In genomic region chr16:4425378-4426020, GRCh38 we compare ENCODE assay signal across 8 cellular contexts.
A peak's percentile ranks its signal among the peaks of the same experiment; 100 is the strongest.
DNase-seq lines count a peak whose midpoint lies in the region; ATAC-seq and TF ChIP-seq lines count a peak whose summit lies in the region.

DNAJA3 (plus strand) TSS chr16:4425868; CDS start chr16:4425882, 14 bp downstream.

- ATAC-seq in GM21528 (IDR thresholded peaks at IDR 0.05; ENCODE audit: low FRiP score, unreplicated experiment), result peak; percentile 85

- H3K36me3 ChIP-seq in OCI-LY3 (replicated peaks; ENCODE audit: low read depth, low read length), result peaks cover 6% of the 10 kb centered on the region

- H3K27ac ChIP-seq in OCI-LY3 (ENCODE audit: low read length), result peak within 1 kb of the TSS; percentile 92

- DNase-seq in DMS 273 treated with DMSO at 0.1 percent for 48 hours (lab: John Stamatoyannopoulos, UW) (peak; percentile 91), HuH-7.5 (ENCODE audit: low spot score) (peak; percentile 91), epidermal melanocyte (ENCODE audit: insufficient read length, low spot score) (peak; percentile 96), midbrain (lab: John Stamatoyannopoulos, UW) (peak; percentile 96)
- DNase-seq in activated CD8-positive, alpha-beta memory T cell treated with anti-CD3 and anti-CD28 coated beads, Interleukin-2, amount 50 U/mL, for 48 hours, result peak; percentile 96
- DNase-seq in stimulated activated CD8-positive, alpha-beta memory T cell treated with anti-CD3 and anti-CD28 coated beads, Interleukin-15, amount 100 ng/mL, for 48 hours (ENCODE audit: low read depth in 2 of 2), result peak; percentile 89 to 91

- no peak for TF ChIP-seq CTCF in OCI-LY3 (IDR thresholded peaks at IDR 0.05; ENCODE audit: low read depth, low read length)

- peaks cover 54% of the 10 kb centered on the region for H3K79me2 ChIP-seq in OCI-LY3 (ENCODE audit: low read length)

- H3K4me1 ChIP-seq in OCI-LY3 (ENCODE audit: low read length), result peaks cover 19% of the 10 kb centered on the region

- no peaks in the 10 kb centered on the region for H4K20me1 ChIP-seq in OCI-LY3 (ENCODE audit: insufficient read depth, low read length)

- peak within 1 kb of the TSS; percentile 90 for H2AFZ ChIP-seq in OCI-LY3 (ENCODE audit: low read depth, low read length)

- no peaks in the 10 kb centered on the region for H3K9me3 ChIP-seq in OCI-LY3 (ENCODE audit: insufficient read depth, low read length)

- H3K27me3 ChIP-seq in OCI-LY3 (ENCODE audit: low read depth, low read length), result no peaks in the 10 kb centered on the region

- H3K4me2 ChIP-seq in OCI-LY3 (ENCODE audit: low read length), result peak within 1 kb of the TSS; percentile 81

- H3K9ac ChIP-seq in OCI-LY3 (ENCODE audit: low read length), result peak within 1 kb of the TSS; percentile 92

- peak within 1 kb of the TSS; percentile 96 for H3K4me3 ChIP-seq in OCI-LY3 (ENCODE audit: low read length)

Comparison
In these comparisons a context has a peak if more than half of its experiments do, and no peak if none do; other contexts are left out.
1. Peak in every context shown above with its lines: DNase-seq, ATAC-seq, H3K4me3 ChIP-seq and H3K27ac ChIP-seq.